In the genomic region with DNA sequence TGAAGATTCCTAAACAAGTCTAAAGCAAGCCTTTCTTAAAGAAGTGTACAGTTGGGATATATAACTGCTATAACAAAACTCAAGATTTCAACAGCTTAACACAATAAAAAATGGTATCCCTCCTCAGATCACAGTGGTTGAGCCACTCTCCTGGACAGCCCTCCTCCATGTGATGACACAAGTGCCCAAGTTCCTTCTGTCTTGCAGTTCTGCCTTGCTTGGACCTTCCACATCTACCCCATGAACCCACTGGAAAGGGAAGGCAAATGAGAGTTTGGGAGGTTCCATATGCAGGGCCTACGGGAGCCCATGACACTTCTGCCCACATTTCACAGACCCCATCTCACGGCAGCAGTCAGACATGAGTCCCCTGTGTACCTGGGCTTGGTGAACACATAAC, we compare ENCODE assay signal across 25 cellular contexts.
"Had no signal": no experiment of that assay in that cellular context is flagged by ENCODE, and none has a peak within 500 bp of the region (broad histone marks: within the 10 kb centered on the region; RNA-seq: fewer than 3 reads in every experiment).

No MANE protein-coding gene starts in this region.

- H3K36me3 Mint-ChIP-seq: naive thymus-derived CD8-positive, alpha-beta T cell; stimulated activated naive B cell treated with anti-CD40 and anti-IgM and Interleukin-4, amounts not matched to agents 10 μg/mL and 1 μg/mL and 100 μg/mL, for 72 hours; type B pancreatic cell had no signal

- H3K27me3 Mint-ChIP-seq: naive thymus-derived CD8-positive, alpha-beta T cell; stimulated activated naive CD8-positive, alpha-beta T cell treated with anti-CD3 and anti-CD28 coated beads, Interleukin-15, Interleukin-2, amounts not matched to agents 100 ng/mL and 50 ng/mL, for 24 hours had no signal

- H3K27ac ChIP-seq: coronary artery, epithelial cell of prostate, foreskin keratinocyte, gastroesophageal sphincter, heart right ventricle, lower lobe of right lung, neutrophil, parathyroid adenoma, right lobe of liver, suprapubic skin, thyroid gland had no signal

- H3K4me1 Mint-ChIP-seq: neural crest cell; stimulated activated naive B cell treated with anti-CD40 and anti-IgM and Interleukin-4, amounts not matched to agents 10 μg/mL and 1 μg/mL and 100 μg/mL, for 72 hours had no signal

- H3K9me3 Mint-ChIP-seq: neural crest cell; stimulated activated naive B cell treated with anti-CD40 and anti-IgM and Interleukin-4, amounts not matched to agents 10 μg/mL and 1 μg/mL and 100 μg/mL, for 72 hours; type B pancreatic cell had no signal

- ATAC-seq: esophagus mucosa; foreskin keratinocyte; gastroesophageal sphincter; heart right ventricle; left ventricle myocardium superior; lower lobe of right lung; naive thymus-derived CD8-positive, alpha-beta T cell; right lobe of liver; stimulated activated naive B cell treated with anti-CD40 and anti-IgM and Interleukin-4, amounts not matched to agents 10 μg/mL and 1 μg/mL and 100 μg/mL, for 72 hours had no signal

- DNase-seq: dermis blood vessel endothelial cell; foreskin keratinocyte; heart right ventricle; hippocampal formation; islet precursor cell; left ventricle myocardium superior; lower lobe of right lung; naive thymus-derived CD8-positive, alpha-beta T cell; right lobe of liver; small intestine; stimulated activated CD4-positive, alpha-beta T cell treated with anti-CD3 and anti-CD28 coated beads, Interleukin-15, amount 100 ng/mL, for 24 hours; stimulated activated CD4-positive, alpha-beta T cell treated with anti-CD3 and anti-CD28 coated beads, Interleukin-2, amount 100 ng/mL, for 48 hours; stimulated activated naive B cell treated with anti-CD40 and anti-IgM and Interleukin-4, amounts not matched to agents 10 μg/mL and 1 μg/mL and 100 μg/mL, for 72 hours; thyroid gland had no signal

- H3K4me3 Mint-ChIP-seq: neural crest cell; stimulated activated naive B cell treated with anti-CD40 and anti-IgM and Interleukin-4, amounts not matched to agents 10 μg/mL and 1 μg/mL and 100 μg/mL, for 72 hours; stimulated activated naive CD8-positive, alpha-beta T cell treated with anti-CD3 and anti-CD28 coated beads, Interleukin-15, Interleukin-2, amounts not matched to agents 100 ng/mL and 50 ng/mL, for 24 hours; type B pancreatic cell had no signal

- H3K27ac Mint-ChIP-seq: progenitor cell of endocrine pancreas; stimulated activated naive B cell treated with anti-CD40 and anti-IgM and Interleukin-4, amounts not matched to agents 10 μg/mL and 1 μg/mL and 100 μg/mL, for 72 hours; stimulated activated naive CD8-positive, alpha-beta T cell treated with anti-CD3 and anti-CD28 coated beads, Interleukin-15, Interleukin-2, amounts not matched to agents 100 ng/mL and 50 ng/mL, for 24 hours; type B pancreatic cell had no signal
